Comparison of ENCODE assay signal across 10 cellular contexts in the genomic region with DNA sequence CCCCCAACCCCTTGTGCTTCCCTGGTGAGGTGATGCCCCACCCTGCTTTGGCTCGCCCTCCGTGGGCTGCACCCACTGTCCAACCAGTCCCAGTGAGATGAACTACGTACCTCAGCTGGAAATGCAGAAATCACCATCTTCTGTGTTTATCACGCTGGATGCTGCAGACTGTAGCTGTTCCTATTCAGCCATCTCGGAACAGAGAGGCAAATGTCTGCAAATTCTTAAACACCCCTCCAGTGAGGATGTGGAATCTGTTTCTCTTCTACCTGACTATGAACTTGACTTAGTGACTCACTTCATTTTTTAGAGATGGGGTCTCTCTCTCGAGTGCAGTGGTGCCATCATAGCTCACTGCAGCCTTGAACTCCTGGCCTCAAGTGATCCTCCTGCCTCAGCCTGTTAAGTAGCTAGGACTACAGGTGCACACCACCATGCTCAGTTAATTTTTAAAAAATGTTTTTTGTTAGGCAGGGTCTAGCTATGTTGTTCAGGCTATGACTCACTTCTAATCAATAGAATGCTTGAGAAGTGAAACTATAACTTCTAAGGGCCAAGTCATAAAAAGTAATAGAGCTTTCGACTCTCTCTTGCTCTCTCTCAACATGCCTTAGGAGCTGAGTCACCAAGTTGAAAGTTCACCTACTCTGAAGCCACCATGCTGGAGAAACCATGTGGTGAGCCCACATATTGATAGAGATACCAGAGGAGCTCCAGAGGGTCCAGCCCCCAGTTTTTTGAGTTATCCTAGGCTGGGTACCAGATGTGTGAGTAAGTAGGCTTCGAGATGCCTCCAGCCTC. TPM values are rescaled to one million over a fixed set of nuclear protein-coding genes. Genes with fewer than 3 reads are reported as not detected.
A peak's percentile ranks its signal among the peaks of the same experiment; 100 is the strongest.
DNase-seq lines count a peak whose midpoint lies in the region; ATAC-seq and TF ChIP-seq lines count a peak whose summit lies in the region.
"Had no signal": no experiment of that assay in that cellular context is flagged by ENCODE, and none has a peak within 500 bp of the region (broad histone marks: within the 10 kb centered on the region; RNA-seq: fewer than 3 reads in every experiment).

No MANE protein-coding gene starts in this region.

- no peaks in the 10 kb centered on the region for H3K36me3 Mint-ChIP-seq in activated CD4-positive, alpha-beta memory T cell treated with anti-CD3 and anti-CD28 coated beads for 36 hours
- H3K36me3 Mint-ChIP-seq: IgD-negative memory B cell had no signal

- no peaks in the 10 kb centered on the region for H3K36me3 ChIP-seq in osteoblast (ENCODE audit: insufficient read depth, low read length)

- no peaks in the 10 kb centered on the region for H3K9me3 ChIP-seq in osteoblast (ENCODE audit: low read depth, low read length)

- peak overlapping the region; percentile 25 for H3K27ac Mint-ChIP-seq in activated CD4-positive, alpha-beta memory T cell treated with anti-CD3 and anti-CD28 coated beads for 36 hours
- H3K27ac Mint-ChIP-seq: dendritic cell treated with granulocyte-macrophage colony-stimulating factor and Interleukin-4, amounts not matched to agents 40 ng/mL and 50 ng/mL, for 4 days; IgD-negative memory B cell had no signal

- H3K27ac ChIP-seq in osteoblast (ENCODE audit: low read depth, low read length) (no peak overlapping the region), substantia nigra (ENCODE audit: low read depth, low read length, poor library complexity, severe bottlenecking) (no peak overlapping the region), caudate nucleus (ENCODE audit: low read depth, low read length) (no peak overlapping the region)

- ATAC-seq in GM18520 (IDR thresholded peaks at IDR 0.05; ENCODE audit: unreplicated experiment) (peak; percentile 91), HG03045 (IDR thresholded peaks at IDR 0.05; ENCODE audit: unreplicated experiment) (peak; percentile 80)

- no peak overlapping the region for H3K4me3 Mint-ChIP-seq in activated CD4-positive, alpha-beta memory T cell treated with anti-CD3 and anti-CD28 coated beads for 36 hours
- H3K4me3 Mint-ChIP-seq: dendritic cell treated with granulocyte-macrophage colony-stimulating factor and Interleukin-4, amounts not matched to agents 40 ng/mL and 50 ng/mL, for 4 days; IgD-negative memory B cell had no signal

- intact Hi-C loops in activated CD4-positive, alpha-beta memory T cell treated with anti-CD3 and anti-CD28 coated beads for 36 hours (cut with micrococcal nuclease): loop anchor here (1.0 kb wide), 3 partner anchors 10 to 93 kb away; no protein-coding TSS in a partner anchor

- H3K27me3 ChIP-seq in osteoblast (ENCODE audit: insufficient read depth, low read length): no peaks in the 10 kb centered on the region

- peaks cover 15% of the 10 kb centered on the region for H3K4me1 Mint-ChIP-seq in activated CD4-positive, alpha-beta memory T cell treated with anti-CD3 and anti-CD28 coated beads for 36 hours (ENCODE audit: low read depth)
- H3K4me1 Mint-ChIP-seq: IgD-negative memory B cell had no signal

- POLR2A ChIA-PET in activated CD4-positive, alpha-beta memory T cell treated with anti-CD3 and anti-CD28 coated beads for 36 hours (lab: Charles Lee): interaction anchor here (0.7 to 1.4 kb wide), 6 partner anchors 18 to 154 kb away, joined by 3 to 7 read pairs (median 4); a partner anchor contains a TSS

- no peaks in the 10 kb centered on the region for H3K79me2 ChIP-seq in osteoblast (ENCODE audit: insufficient read depth, low read length)

- H3K4me3 ChIP-seq in osteoblast (ENCODE audit: insufficient read depth, low read length): no peak overlapping the region

- H4K20me1 ChIP-seq in osteoblast (ENCODE audit: insufficient read depth, low read length): no peaks in the 10 kb centered on the region

- H2AFZ ChIP-seq in osteoblast (ENCODE audit: low read length): peak overlapping the region; percentile 58

- DNase-seq in activated CD4-positive, alpha-beta memory T cell treated with anti-CD3 and anti-CD28 coated beads for 36 hours: peak; percentile 64
- DNase-seq in osteoblast (ENCODE audit: insufficient read length, low spot score, missing footprints) (peak; percentile 60), ecto neural progenitor cell (ENCODE audit: low spot score) (no peak), NCI-H345 (lab: John Stamatoyannopoulos, UW) (no peak), substantia nigra (lab: John Stamatoyannopoulos, UW) (no peak), caudate nucleus (lab: John Stamatoyannopoulos, UW) (no peak)

- no peak for TF ChIP-seq CTCF in osteoblast (IDR thresholded peaks at IDR 0.05; ENCODE audit: extremely low read depth, low read depth, low read length)

- H3K4me2 ChIP-seq in osteoblast (ENCODE audit: insufficient read depth, low read length): peak overlapping the region; percentile 58

- H3K4me1 ChIP-seq in osteoblast (ENCODE audit: insufficient read depth, low read length): peaks cover 12% of the 10 kb centered on the region

- no peaks in the 10 kb centered on the region for H3K27me3 Mint-ChIP-seq in activated CD4-positive, alpha-beta memory T cell treated with anti-CD3 and anti-CD28 coated beads for 36 hours
- H3K27me3 Mint-ChIP-seq: dendritic cell treated with granulocyte-macrophage colony-stimulating factor and Interleukin-4, amounts not matched to agents 40 ng/mL and 50 ng/mL, for 4 days; IgD-negative memory B cell had no signal

- H3K9me3 Mint-ChIP-seq in activated CD4-positive, alpha-beta memory T cell treated with anti-CD3 and anti-CD28 coated beads for 36 hours: no peaks in the 10 kb centered on the region

- CTCF ChIA-PET in activated CD4-positive, alpha-beta memory T cell treated with anti-CD3 and anti-CD28 coated beads for 36 hours (lab: Charles Lee): interaction anchor here (1.1 to 2.1 kb wide), 5 partner anchors 10 to 111 kb away, joined by 3 to 27 read pairs (median 4); a partner anchor contains a TSS

RNA-seq across cellular contexts. Expression of a gene that starts 11.5 kb away (rescaled TPM):
- total RNA-seq in activated CD4-positive, alpha-beta memory T cell treated with anti-CD3 and anti-CD28 coated beads for 36 hours: 10 to 100 TPM; 50.8 to 51.6 TPM
- 67.2 and 84.3 TPM in 2 replicates for total RNA-seq in osteoblast

Comparison
In these comparisons a context has a peak if more than half of its experiments do, and no peak if none do; other contexts are left out.
1. DNase-seq: peak in activated CD4-positive, alpha-beta memory T cell treated with anti-CD3 and anti-CD28 coated beads for 36 hours (single experiment) and osteoblast (single experiment); none in ecto neural progenitor cell (single experiment), NCI-H345 (single experiment), substantia nigra (0 of 49) and caudate nucleus (0 of 61).